ENCODE assay signal across 2 cellular contexts in the genomic region with DNA sequence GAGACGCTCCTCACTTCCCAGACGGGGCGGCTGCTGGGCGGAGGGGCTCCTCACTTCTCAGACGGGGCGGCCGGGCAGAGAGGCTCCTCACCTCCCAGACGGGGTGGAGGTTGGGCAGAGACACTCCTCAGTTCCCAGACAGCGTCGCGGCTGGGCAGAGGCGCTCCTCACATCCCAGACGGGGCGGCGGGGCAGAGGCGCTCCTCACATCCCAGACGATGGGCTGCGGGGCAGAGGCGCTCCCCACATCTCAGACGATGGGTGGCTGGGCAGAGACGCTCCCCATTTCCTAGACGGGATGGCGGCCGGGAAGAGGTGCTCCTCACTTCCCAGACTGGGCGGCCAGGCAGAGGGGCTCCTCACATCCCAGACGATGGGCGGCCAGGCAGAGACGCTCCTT. TPM values are rescaled to one million over a fixed set of nuclear protein-coding genes. Genes with fewer than 3 reads are reported as not detected.
A peak's percentile ranks its signal among the peaks of the same experiment; 100 is the strongest.
DNase-seq lines count a peak whose midpoint lies in the region; ATAC-seq, FAIRE-seq and TF ChIP-seq lines count a peak whose summit lies in the region.
"Not testable (repeated sequence)": the region's sequence is repeated elsewhere in the genome, so short reads cannot be mapped to it uniquely, and the experiment has no call there.

No MANE protein-coding gene starts in this region.

- H4K20me1 ChIP-seq in K562 (replicated peaks; ENCODE audit: control insufficient read depth, insufficient read depth, low read length) = not testable (repeated sequence)

- not testable (repeated sequence) for FAIRE-seq in K562 (lab: Jason Lieb, UNC)

- H3K4me1 ChIP-seq in K562 (replicated peaks in 1 of 2; ENCODE audit: control insufficient read depth in 2 of 2, insufficient read depth in 2 of 2, low read length in 2 of 2) = not testable (repeated sequence)

- not testable (repeated sequence) for H3K9me3 Mint-ChIP-seq in central memory CD8-positive, alpha-beta T cell

- peaks cover 52% of the 10 kb centered on the region for H3K36me3 Mint-ChIP-seq in central memory CD8-positive, alpha-beta T cell (ENCODE audit: insufficient read depth)

- CTCF ChIA-PET in K562 (lab: Yijun Ruan, JAX; ENCODE audit: low intra/inter-chr PET ratio) = not testable (repeated sequence)

- intact Hi-C loops in K562 (cut with micrococcal nuclease) = not testable (repeated sequence)

- not testable (repeated sequence) for BruUV-seq in K562 (replicated peaks; lab: Mats Ljungman, UMichigan)

- H3K4me1 Mint-ChIP-seq in central memory CD8-positive, alpha-beta T cell = not testable (repeated sequence)

- H2AFZ ChIP-seq in K562 (ENCODE audit: low read depth, low read length) = not testable (repeated sequence)

- H3K9ac ChIP-seq in K562 (ENCODE audit: insufficient read depth in 1 of 2, low read depth in 2 of 2, low read length in 2 of 2) = not testable (repeated sequence)

- not testable (repeated sequence) for H3K79me2 ChIP-seq in K562 (ENCODE audit: control insufficient read depth, insufficient read depth, low read length)

- in situ Hi-C loops in K562 (cut with MboI) = not testable (repeated sequence)

- POLR2A ChIA-PET in K562 (lab: Yijun Ruan, JAX) = not testable (repeated sequence)

- not testable (repeated sequence) for TF ChIP-seq EP300 in K562 (IDR thresholded peaks at IDR 0.05; ENCODE audit: low read length)

- TF ChIP-seq RAD21 in K562 (CRISPR knock-in tag; conservative IDR thresholded peaks at IDR 0.05 in 1 of 2, IDR thresholded peaks at IDR 0.05 in 1 of 2) = not testable (repeated sequence)

- not testable (repeated sequence) for TF ChIP-seq CTCF in K562 (IDR thresholded peaks at IDR 0.05 in 2 of 3, conservative IDR thresholded peaks at IDR 0.05 in 1 of 3; ENCODE audit: insufficient read depth in 2 of 3, low read depth in 1 of 3, low read length in 3 of 3)

- H3K4me2 ChIP-seq in K562 (ENCODE audit: insufficient read depth, low read length) = not testable (repeated sequence)

- H3K27me3 Mint-ChIP-seq in central memory CD8-positive, alpha-beta T cell = not testable (repeated sequence)

- not testable (repeated sequence) for H3K9me3 ChIP-seq in K562 (replicated peaks; ENCODE audit: control insufficient read depth, insufficient read depth, low read depth, low read length)

- H3K4me3 Mint-ChIP-seq in central memory CD8-positive, alpha-beta T cell = not testable (repeated sequence)

- not testable (repeated sequence) for DNase-seq in K562 (ENCODE audit: extremely low read depth in 1 of 4, low spot score in 3 of 4); central memory CD8-positive, alpha-beta T cell (ENCODE audit: low spot score in 2 of 2)

- ATAC-seq in K562; central memory CD8-positive, alpha-beta T cell (replicated peaks; ENCODE audit: extremely low read depth, poor library complexity, severe bottlenecking): not testable (repeated sequence)

- not testable (repeated sequence) for H3K9me1 ChIP-seq in K562 (ENCODE audit: control insufficient read depth, insufficient read depth, low read length)

- not testable (repeated sequence) for H3K4me3 ChIP-seq in K562

- peak overlapping the region; percentile 55 for H3K27ac Mint-ChIP-seq in central memory CD8-positive, alpha-beta T cell (ENCODE audit: low read depth)

- not testable (repeated sequence) for H3K27ac ChIP-seq in K562 (ENCODE audit: extremely low read depth, low read depth, low read length)

- 88% methylated on average over 4 of the region's 28 CpGs for WGBS in K562 (ENCODE audit: insufficient coverage, low coverage, missing lambda C conversion rate)

- H3K27me3 ChIP-seq in K562 (ENCODE audit: control insufficient read depth in 2 of 2, insufficient read depth in 2 of 2, low read length in 2 of 2) = not testable (repeated sequence)

- not testable (repeated sequence) for TF ChIP-seq POLR2A in K562 (conservative IDR thresholded peaks at IDR 0.05)

- peaks cover 59% of the 10 kb centered on the region for H3K36me3 ChIP-seq in K562 (ENCODE audit: control insufficient read depth, insufficient read depth, low read length)

TF ChIP-seq in K562, 482 proteins besides CTCF, POLR2A, EP300 and RAD21:
- 0 out of 2 replicates have a peak, but pooled peaks have one; percentile 20 for TF ChIP-seq POLR2G (IDR thresholded peaks at IDR 0.05; ENCODE audit: low read depth, low read length)

RNA-seq across cellular contexts. Expression of a gene that starts 30.4 kb away (rescaled TPM):
- total RNA-seq in K562 (2011; cell fraction: chromatin; rRNA removed; ENCODE audit: low replicate concordance) = 48.2 and 67.6 TPM in 2 replicates
- total RNA-seq in K562 (2011; cell fraction: nucleolus; rRNA removed) = 53.2 and 55.0 TPM in 2 replicates
- total RNA-seq in K562 (2011; cell fraction: nucleoplasm; rRNA removed) = 48.2 and 55.7 TPM in 2 replicates
- total RNA-seq in K562 (2014; rRNA removed) = 156 and 190 TPM in 2 replicates
- 210 and 226 TPM in 2 replicates for total RNA-seq in K562 (2014; rRNA removed; fragmentation: Illumina TruSeq; extraction: Trizol)
- total RNA-seq in K562 (2015; rRNA removed; fragmentation: Illumina TruSeq; extraction: Trizol) = 200 and 203 TPM in 2 replicates
- total RNA-seq in K562 (2021) = 135 and 137 TPM in 2 replicates
- polyA plus RNA-seq in K562 (2011; rRNA removed) = 143 and 175 TPM in 2 replicates
- polyA plus RNA-seq in K562 (2011; cell fraction: cytosol; rRNA removed) = 104 and 113 TPM in 2 replicates
- polyA plus RNA-seq in K562 (2011; cell fraction: nucleus; rRNA removed) = 79.4 and 79.9 TPM in 2 replicates
- polyA plus RNA-seq in K562 (2012) = 85.5 and 251 TPM in 2 replicates
- 288 and 297 TPM in 2 replicates for polyA plus RNA-seq in K562 (2014; fragmentation: Illumina TruSeq; extraction: Trizol)
- polyA plus RNA-seq in K562 (2014; fragmentation: Nextera tagmentation; extraction: Ambion mirVana) = 100 to 1,000 TPM; 153 to 223 TPM
- polyA plus RNA-seq in K562 (2014; rRNA removed) = 145 TPM in 2 replicates
- 353 and 458 TPM in 2 replicates for polyA minus RNA-seq in K562 (2011; rRNA and poly(A)+ RNA removed)
- 111 and 180 TPM in 2 replicates for polyA minus RNA-seq in K562 (2011; cell fraction: cytosol; rRNA and poly(A)+ RNA removed)
- 39.6 and 59.6 TPM in 2 replicates for polyA minus RNA-seq in K562 (2011; cell fraction: nucleus; rRNA and poly(A)+ RNA removed)

RNA-seq across cellular contexts. Expression of a gene that starts 30.7 kb away (rescaled TPM):
- 38.3 and 69.0 TPM in 2 replicates for total RNA-seq in K562 (2011; cell fraction: chromatin; rRNA removed; ENCODE audit: low replicate concordance)
- total RNA-seq in K562 (2011; cell fraction: nucleolus; rRNA removed) = 22.8 and 26.5 TPM in 2 replicates
- total RNA-seq in K562 (2011; cell fraction: nucleoplasm; rRNA removed) = 43.3 and 79.2 TPM in 2 replicates
- total RNA-seq in K562 (2014; rRNA removed) = 81.8 and 87.7 TPM in 2 replicates
- 190 and 194 TPM in 2 replicates for total RNA-seq in K562 (2014; rRNA removed; fragmentation: Illumina TruSeq; extraction: Trizol)
- 200 and 201 TPM in 2 replicates for total RNA-seq in K562 (2015; rRNA removed; fragmentation: Illumina TruSeq; extraction: Trizol)
- 124 and 136 TPM in 2 replicates for total RNA-seq in K562 (2021)
- 149 and 186 TPM in 2 replicates for polyA plus RNA-seq in K562 (2011; rRNA removed)
- polyA plus RNA-seq in K562 (2011; cell fraction: cytosol; rRNA removed) = 97.7 and 125 TPM in 2 replicates
- polyA plus RNA-seq in K562 (2011; cell fraction: nucleus; rRNA removed) = 41.2 and 63.2 TPM in 2 replicates
- polyA plus RNA-seq in K562 (2012) = 121 and 139 TPM in 2 replicates
- polyA plus RNA-seq in K562 (2014; fragmentation: Illumina TruSeq; extraction: Trizol) = 137 and 155 TPM in 2 replicates
- polyA plus RNA-seq in K562 (2014; fragmentation: Nextera tagmentation; extraction: Ambion mirVana) = 100 to 1,000 TPM; 400 to 422 TPM
- 129 and 136 TPM in 2 replicates for polyA plus RNA-seq in K562 (2014; rRNA removed)
- 114 TPM in 2 replicates for polyA minus RNA-seq in K562 (2011; rRNA and poly(A)+ RNA removed)
- 38.5 and 41.9 TPM in 2 replicates for polyA minus RNA-seq in K562 (2011; cell fraction: cytosol; rRNA and poly(A)+ RNA removed)
- polyA minus RNA-seq in K562 (2011; cell fraction: nucleus; rRNA and poly(A)+ RNA removed) = 17.6 and 25.1 TPM in 2 replicates
